16 cellular contexts compared by ENCODE assay signal in the genomic region with DNA sequence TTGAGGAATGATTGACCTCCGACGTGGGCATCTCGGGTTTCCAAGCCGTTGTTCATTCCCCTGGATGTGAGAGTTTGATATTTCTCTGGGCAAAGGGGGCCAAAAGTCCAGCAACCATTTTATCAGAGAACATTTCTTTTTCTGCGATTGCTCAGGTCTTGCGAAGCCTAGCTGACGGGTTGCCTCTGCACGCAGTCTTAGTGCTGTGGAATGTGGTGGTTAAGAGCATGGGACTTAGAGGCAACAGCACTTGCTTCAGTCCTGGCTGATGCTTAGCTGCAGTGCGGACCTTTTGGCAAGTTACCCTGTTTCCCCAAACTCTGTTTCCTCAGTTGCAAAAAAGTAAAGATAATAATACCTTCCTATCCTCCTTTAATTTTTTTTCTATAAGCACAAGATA.
DNase-seq lines count a peak whose midpoint lies in the region; ATAC-seq and TF ChIP-seq lines count a peak whose summit lies in the region.
"Had no signal": no experiment of that assay in that cellular context is flagged by ENCODE, and none has a peak within 500 bp of the region (broad histone marks: within the 10 kb centered on the region; RNA-seq: fewer than 3 reads in every experiment).

No MANE protein-coding gene starts in this region.

- peak overlapping the region; percentile 91 for H3K27ac ChIP-seq in brain microvascular endothelial cell
- H3K27ac ChIP-seq: Peyer's patch had no signal

- ATAC-seq in GM18511 (IDR thresholded peaks at IDR 0.05; ENCODE audit: unreplicated experiment) (no peak), GM21526 (IDR thresholded peaks at IDR 0.05; ENCODE audit: low FRiP score, unreplicated experiment) (no peak)
- ATAC-seq: CD8-positive, alpha-beta T cell had no signal

- H3K36me3 ChIP-seq in brain microvascular endothelial cell (replicated peaks) = peaks cover 87% of the 10 kb centered on the region
- H3K36me3 ChIP-seq: Peyer's patch had no signal

- in situ Hi-C loops in brain microvascular endothelial cell (cut with HindIII; ENCODE audit: low pct_ligation_motif_present, low sequenced_read_pairs) = no loop called here

- no peaks in the 10 kb centered on the region for H3K27me3 ChIP-seq in brain microvascular endothelial cell (replicated peaks)
- H3K27me3 ChIP-seq: Peyer's patch had no signal

- no peak overlapping the region for H3K4me3 ChIP-seq in brain microvascular endothelial cell (ENCODE audit: low read depth, low read length)
- H3K4me3 ChIP-seq: Peyer's patch had no signal

- no peak for TF ChIP-seq CTCF in brain microvascular endothelial cell (IDR thresholded peaks at IDR 0.05; ENCODE audit: low read depth, low read length, missing control alignments)

- peak; percentile 8 for DNase-seq in NCI-H226
- DNase-seq in brain microvascular endothelial cell = peak; percentile 55
- peak; percentile 10 for DNase-seq in glomerular visceral epithelial cell (ENCODE audit: extremely low spot score)
- no peak for DNase-seq in effector CD4-positive, alpha-beta T cell
- DNase-seq in NCI-H187 treated with DMSO at 0.1 percent for 48 hours (lab: John Stamatoyannopoulos, UW) = no peak
- DNase-seq: CD8-positive, alpha-beta T cell; DMS79 treated with DMSO at 0.1 percent for 48 hours; GF-D8; KG1; NCI-H1048; NCI-H146; NCI-H748 treated with DMSO at 0.1 percent for 48 hours; Peyer's patch; Right ventricle myocardium superior had no signal

Comparison
In these comparisons a context has a peak if more than half of its experiments do, and no peak if none do; other contexts are left out.
1. DNase-seq: peak in NCI-H226 (single experiment), brain microvascular endothelial cell (single experiment) and glomerular visceral epithelial cell (single experiment); none in effector CD4-positive, alpha-beta T cell (single experiment) and NCI-H187 treated with DMSO at 0.1 percent for 48 hours (single experiment).